In genomic region chr22:46673205-46673604, GRCh38 we compare ENCODE assay signal across 1 cellular context.
TF ChIP-seq lines count a peak whose summit lies in the region.

No MANE protein-coding gene starts in this region.

TF ChIP-seq in IMR-90, 13 proteins besides CTCF, POLR2A, EP300 and RAD21:
- TF ChIP-seq ELK1 (IDR thresholded peaks at IDR 0.05; ENCODE audit: borderline replicate concordance, low read depth, low read length) (no peak), NFE2L2 (IDR thresholded peaks at IDR 0.05; ENCODE audit: low read depth, low read length) (no peak), MAZ (IDR thresholded peaks at IDR 0.05; ENCODE audit: borderline replicate concordance, low read depth, low read length) (no peak), BHLHE40 (IDR thresholded peaks at IDR 0.05; ENCODE audit: low read depth, low read length) (no peak), SMC3 (IDR thresholded peaks at IDR 0.05; ENCODE audit: low read depth, low read length) (no peak), RFX5 (IDR thresholded peaks at IDR 0.05; ENCODE audit: low read depth, low read length) (no peak), MXI1 (IDR thresholded peaks at IDR 0.05; ENCODE audit: borderline replicate concordance, low read depth, low read length) (no peak), RCOR1 (IDR thresholded peaks at IDR 0.05; ENCODE audit: insufficient replicate concordance, low read length) (no peak), MAFK (IDR thresholded peaks at IDR 0.05; ENCODE audit: low read depth, low read length) (no peak), FOS (IDR thresholded peaks at IDR 0.05; ENCODE audit: low read depth, low read length) (no peak), CHD1 (IDR thresholded peaks at IDR 0.05; ENCODE audit: low read depth, low read length) (no peak), CEBPB (IDR thresholded peaks at IDR 0.05; ENCODE audit: low read depth, low read length) (no peak), USF2 (IDR thresholded peaks at IDR 0.05; ENCODE audit: low read depth, low read length) (no peak)
